Comparison of ENCODE assay signal across 24 cellular contexts in the genomic region with DNA sequence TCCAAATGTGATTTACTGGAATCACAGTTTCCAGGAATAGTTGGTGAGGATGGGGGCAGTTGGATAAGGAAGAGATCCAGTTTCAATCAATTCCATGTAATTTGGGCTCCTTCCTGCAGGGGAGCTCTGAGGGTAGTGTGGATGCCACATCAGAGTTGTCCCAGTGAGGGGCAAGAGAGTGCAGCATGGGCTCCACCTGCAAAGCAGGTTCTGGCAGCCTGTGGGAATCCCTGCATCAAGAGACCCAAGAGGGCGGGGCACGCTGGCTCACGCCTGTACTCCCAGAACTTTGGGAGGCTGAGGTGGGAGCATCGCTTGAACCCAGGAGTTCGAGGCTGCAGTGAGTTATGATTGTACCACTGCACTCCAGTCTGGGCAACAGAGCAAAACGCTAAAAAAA.
DNase-seq lines count a peak whose midpoint lies in the region; TF ChIP-seq lines count a peak whose summit lies in the region.
"Had no signal": no experiment of that assay in that cellular context is flagged by ENCODE, and none has a peak within 500 bp of the region (broad histone marks: within the 10 kb centered on the region; RNA-seq: fewer than 3 reads in every experiment).

No MANE protein-coding gene starts in this region.

- H3K79me2 ChIP-seq in H9 (ENCODE audit: insufficient read depth, low read length): no peaks in the 10 kb centered on the region

- H3K4me1 Mint-ChIP-seq in H9: peaks cover 41 to 43% of the 10 kb centered on the region in 2 experiments
- H3K4me1 Mint-ChIP-seq: CD4-positive, alpha-beta memory T cell had no signal

- H4K8ac ChIP-seq in H9 (replicated peaks; ENCODE audit: insufficient read length, low read depth, low read length) (no peak overlapping the region), neuronal stem cell (ENCODE audit: low read depth, low read length) (no peak overlapping the region)

- H3K27ac ChIP-seq in H9 (ENCODE audit: insufficient read length, low read depth, low read length) (no peak overlapping the region), coronary artery (no peak overlapping the region), neuronal stem cell (replicated peaks; ENCODE audit: low read length) (no peak overlapping the region)
- H3K27ac ChIP-seq: cardiac muscle cell, esophagus squamous epithelium, left lung, neutrophil had no signal

- WGBS in H9 (ENCODE audit: extremely low coverage, insufficient read length, low lambda C conversion rate): no CpG with 5 or more reads among the region's 6 CpGs
- WGBS in neuronal stem cell (ENCODE audit: extremely low coverage in 2 of 2, insufficient read length in 2 of 2, insufficient replicate concordance in 1 of 2), 2 donors: no CpG with 5 or more reads among the region's 6 CpGs

- no peak overlapping the region for H2BK20ac ChIP-seq in H9 (ENCODE audit: low read depth, low read length, poor library complexity, severe bottlenecking)

- no peaks in the 10 kb centered on the region for H3K9me3 Mint-ChIP-seq in H9
- H3K9me3 Mint-ChIP-seq: CD4-positive, alpha-beta memory T cell had no signal

- H3K9me3 ChIP-seq in H9 (ENCODE audit: control insufficient read depth, low read depth, low read length) (peaks cover 4% of the 10 kb centered on the region), neuronal stem cell (replicated peaks in 1 of 2; ENCODE audit: control insufficient read depth in 2 of 2, insufficient read depth in 1 of 2, low read depth in 1 of 2, low read length in 2 of 2) (peaks cover 0 to 16% of the 10 kb centered on the region in 2 donors)
- H3K9me3 ChIP-seq: esophagus squamous epithelium, left lung, neutrophil had no signal

- no peaks in the 10 kb centered on the region for H3K27me3 Mint-ChIP-seq in H9 (ENCODE audit: low read depth)

- TF ChIP-seq POLR2A in erythroblast (IDR thresholded peaks at IDR 0.05; ENCODE audit: low read length): no peak

- H3K18ac ChIP-seq in H9 (ENCODE audit: insufficient read length, low read depth, low read length) (no peak overlapping the region), neuronal stem cell (ENCODE audit: low read length) (no peak overlapping the region)

- H3K4me3 ChIP-seq in coronary artery (no peak overlapping the region), neuronal stem cell (ENCODE audit: low read length in 2 of 2) (no peak overlapping the region)
- H3K4me3 ChIP-seq: cardiac muscle cell, esophagus squamous epithelium, K562, left lung had no signal

- H3K4ac ChIP-seq in H9 (ENCODE audit: low read depth, low read length) (no peak overlapping the region), neuronal stem cell (ENCODE audit: low read length) (no peak overlapping the region)

- H3K23me2 ChIP-seq in H9 (ENCODE audit: insufficient read length, low read depth, low read length, poor library complexity, severe bottlenecking): peaks cover 3% of the 10 kb centered on the region

- H3K4me1 ChIP-seq in H9 (ENCODE audit: insufficient read depth, low read length) (peaks cover 3% of the 10 kb centered on the region; the same call in 1 of the 2 replicates), neuronal stem cell (ENCODE audit: control insufficient read depth in 2 of 2, insufficient read depth in 1 of 2, low read depth in 1 of 2, low read length in 2 of 2) (peaks cover 3 to 15% of the 10 kb centered on the region in 2 donors)
- H3K4me1 ChIP-seq: esophagus squamous epithelium, left lung had no signal

- H4K5ac ChIP-seq in H9 (ENCODE audit: insufficient read length, low read depth, low read length): no peak overlapping the region

- peak; percentile 55 for TF ChIP-seq CTCF in H9 (conservative IDR thresholded peaks at IDR 0.05)
- no peak for TF ChIP-seq CTCF in coronary artery (IDR thresholded peaks at IDR 0.05)

- DNase-seq in D341Med (ENCODE audit: low spot score): peak; percentile 22
- DNase-seq in H9: peak; percentile 63
- DNase-seq in coronary artery (ENCODE audit: low spot score): peak; percentile 43
- no peak for DNase-seq in neuronal stem cell (ENCODE audit: low spot score)
- no peak for DNase-seq in NCI-H2029 (lab: John Stamatoyannopoulos, UW)
- no peak for DNase-seq in NAMALWA (ENCODE audit: low spot score)
- DNase-seq in erythroblast (lab: John Stamatoyannopoulos, UW): no peak
- DNase-seq: activated CD4-positive, alpha-beta T cell treated with anti-CD3 and anti-CD28 coated beads for 48 hours; activated naive CD4-positive, alpha-beta T cell; amniotic stem cell; CD4-positive, alpha-beta memory T cell; DMS79; esophagus squamous epithelium; GOT3; NCI-H1048; NCI-H2081; NCI-H510A; RPMI8226; stimulated activated CD4-positive, alpha-beta T cell treated with anti-CD3 and anti-CD28 coated beads, Interleukin-12 subunit alpha, Interleukin-12 subunit beta, amount 100 ng/mL, for 4 hours; substantia nigra had no signal

- H3T11ph ChIP-seq in H9 (ENCODE audit: low read length): no peak overlapping the region

- no peaks in the 10 kb centered on the region for H3K36me3 ChIP-seq in neuronal stem cell (replicated peaks in 1 of 2; ENCODE audit: control insufficient read depth in 2 of 2, insufficient read depth in 2 of 2, low read length in 2 of 2)
- H3K36me3 ChIP-seq: cardiac muscle cell, esophagus squamous epithelium, left lung, neutrophil had no signal

- no peak overlapping the region for H3K4me2 ChIP-seq in H9 (ENCODE audit: insufficient read depth, insufficient read length, low read length)
- no peak overlapping the region for H3K4me2 ChIP-seq in neuronal stem cell (ENCODE audit: insufficient read depth, low read length, poor library complexity, severe bottlenecking)

- no peak overlapping the region for H2BK12ac ChIP-seq in H9 (ENCODE audit: insufficient read length, low read depth, low read length)
- H2BK12ac ChIP-seq in neuronal stem cell (ENCODE audit: low read length): no peak overlapping the region

- H3K79me1 ChIP-seq in H9 (ENCODE audit: insufficient read depth, low read depth, low read length, poor library complexity, severe bottlenecking): no peaks in the 10 kb centered on the region
- H3K79me1 ChIP-seq in neuronal stem cell (ENCODE audit: low read depth, low read length): no peaks in the 10 kb centered on the region

- H2BK120ac ChIP-seq in H9 (ENCODE audit: low read depth, low read length, poor library complexity, severe bottlenecking) (no peak overlapping the region), neuronal stem cell (ENCODE audit: low read depth, low read length) (no peak overlapping the region)

- H4K91ac ChIP-seq in H9 (ENCODE audit: insufficient read length, low read depth, low read length): no peak overlapping the region
- no peak overlapping the region for H4K91ac ChIP-seq in neuronal stem cell (ENCODE audit: low read depth, low read length, poor library complexity)

- H3K23ac ChIP-seq in H9 (ENCODE audit: insufficient read length, low read depth, low read length): no peak overlapping the region
- no peak overlapping the region for H3K23ac ChIP-seq in neuronal stem cell (ENCODE audit: low read depth, low read length, poor library complexity)

- H3K9ac ChIP-seq in H9 (ENCODE audit: extremely low read depth, insufficient read length, low read length): no peak overlapping the region
- H3K9ac ChIP-seq in neuronal stem cell (ENCODE audit: low read depth, low read length, poor library complexity): peak overlapping the region; percentile 12

- peak overlapping the region in 1 of 3 experiments; percentile 7; a peak in 2 of 7 replicates for H3K27ac Mint-ChIP-seq in H9
- H3K27ac Mint-ChIP-seq: CD4-positive, alpha-beta memory T cell had no signal

- H4K20me1 ChIP-seq in H9 (ENCODE audit: control insufficient read depth, insufficient read depth, insufficient read length): no peaks in the 10 kb centered on the region

- no peak overlapping the region for H3K14ac ChIP-seq in H9 (ENCODE audit: insufficient read depth, low read length)
- H3K14ac ChIP-seq in neuronal stem cell (ENCODE audit: low read length): no peak overlapping the region

- no peaks in the 10 kb centered on the region for H3K27me3 ChIP-seq in H9 (ENCODE audit: insufficient read depth, low read length)
- no peaks in the 10 kb centered on the region for H3K27me3 ChIP-seq in neuronal stem cell (ENCODE audit: control insufficient read depth in 3 of 3, insufficient read depth in 3 of 3, low read depth in 1 of 3, low read length in 3 of 3)
- H3K27me3 ChIP-seq: cardiac muscle cell had no signal

- H2AK5ac ChIP-seq in H9 (ENCODE audit: insufficient read length, low read length) (no peak overlapping the region), neuronal stem cell (ENCODE audit: low read depth, low read length) (no peak overlapping the region)

- H3K56ac ChIP-seq in H9 (ENCODE audit: insufficient read length, low read depth, low read length): no peak overlapping the region

- H2BK15ac ChIP-seq in H9 (ENCODE audit: low read depth, low read length) (no peak overlapping the region), neuronal stem cell (ENCODE audit: low read length) (no peak overlapping the region)

- peaks cover 17 to 26% (median 22%) of the 10 kb centered on the region in 3 experiments for H3K36me3 Mint-ChIP-seq in H9 (ENCODE audit: insufficient read depth in 1 of 3, low read depth in 3 of 3)
- H3K36me3 Mint-ChIP-seq: CD4-positive, alpha-beta memory T cell had no signal

- H2BK5ac ChIP-seq in H9 (ENCODE audit: insufficient read length, low read length) (no peak overlapping the region), neuronal stem cell (ENCODE audit: low read length) (no peak overlapping the region)

- H2AFZ ChIP-seq in H9 (ENCODE audit: low read length): no peak overlapping the region
- no peak overlapping the region for H2AFZ ChIP-seq in neuronal stem cell (ENCODE audit: low read length)

- H3K4me3 Mint-ChIP-seq in H9: no peak overlapping the region
- H3K4me3 Mint-ChIP-seq: CD4-positive, alpha-beta memory T cell had no signal

Comparison
In these comparisons a context has a peak if more than half of its experiments do, and no peak if none do; other contexts are left out.
1. DNase-seq: peak in D341Med (single experiment), H9 (single experiment) and coronary artery (single experiment); none in neuronal stem cell (single experiment), NCI-H2029 (single experiment), NAMALWA (single experiment) and erythroblast (0 of 2).